In the genomic region with DNA sequence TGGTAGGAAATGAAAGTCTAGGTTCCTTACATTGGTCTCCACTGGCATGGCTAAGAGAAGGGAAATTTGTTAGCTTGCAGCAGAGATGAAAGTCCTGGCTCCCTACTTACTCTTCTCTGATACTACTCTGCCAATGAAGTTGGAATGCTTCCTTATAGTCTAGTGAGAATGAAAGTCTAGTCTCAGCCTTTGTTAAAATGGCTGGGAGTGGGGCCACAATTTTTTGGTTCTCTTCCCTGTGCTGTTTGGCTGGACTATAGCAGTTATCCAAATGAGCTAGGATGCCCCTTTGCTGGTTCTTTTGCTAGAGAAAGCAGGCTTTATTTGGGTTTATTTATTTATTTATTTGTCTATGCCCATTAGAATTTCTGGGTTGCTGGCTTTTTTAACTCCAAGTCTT, we compare ENCODE assay signal across 19 cellular contexts.
DNase-seq lines count a peak whose midpoint lies in the region; TF ChIP-seq lines count a peak whose summit lies in the region.
"Had no signal": no experiment of that assay in that cellular context is flagged by ENCODE, and none has a peak within 500 bp of the region (broad histone marks: within the 10 kb centered on the region; RNA-seq: fewer than 3 reads in every experiment).

No MANE protein-coding gene starts in this region.

- intact Hi-C loops in esophagus squamous epithelium (cut with DNase I) = no loop called here

- no peak overlapping the region for H2BK15ac ChIP-seq in mesendoderm (replicated peaks; ENCODE audit: low read depth)

- H2BK5ac ChIP-seq in mesendoderm (ENCODE audit: low read length) = no peak overlapping the region

- H3K27me3 ChIP-seq in mesendoderm (ENCODE audit: insufficient read depth, low read length, poor library complexity) (no peaks in the 10 kb centered on the region), esophagus squamous epithelium (no peaks in the 10 kb centered on the region)

- H3K4ac ChIP-seq in mesendoderm (ENCODE audit: low read depth, low read length) = peak overlapping the region; percentile 12

- H3K18ac ChIP-seq in mesendoderm (ENCODE audit: low read length) = no peak overlapping the region

- no peaks in the 10 kb centered on the region for H3K79me1 ChIP-seq in mesendoderm (ENCODE audit: low read length)

- H3K4me1 ChIP-seq in mesendoderm (ENCODE audit: control insufficient read depth, low read depth, low read length) (no peaks in the 10 kb centered on the region), esophagus squamous epithelium (no peaks in the 10 kb centered on the region)
- H3K4me1 ChIP-seq: HAP-1 had no signal

- TF ChIP-seq POLR2A in esophagus squamous epithelium (IDR thresholded peaks at IDR 0.05) = no peak

- H3K79me2 ChIP-seq in mesendoderm (ENCODE audit: control insufficient read depth, insufficient read depth, low read length) = no peaks in the 10 kb centered on the region

- no peak for TF ChIP-seq CTCF in esophagus squamous epithelium (IDR thresholded peaks at IDR 0.05)

- no peak overlapping the region for H3K56ac ChIP-seq in mesendoderm (ENCODE audit: low read length)

- no peak overlapping the region for H4K8ac ChIP-seq in mesendoderm (ENCODE audit: low read depth, low read length)

- H3K27ac ChIP-seq in caudate nucleus (ENCODE audit: low read depth, low read length) (peak overlapping the region; percentile 36), mesendoderm (ENCODE audit: low read depth, low read length) (no peak overlapping the region), esophagus squamous epithelium (no peak overlapping the region)

- DNase-seq in caudate nucleus (lab: John Stamatoyannopoulos, UW) (peak in 13 of 61 donors; percentile 2 to 58 (median 6)), hippocampal formation (lab: John Stamatoyannopoulos, UW) (peak; percentile 0 to 36), mesendoderm (no peak), putamen (ENCODE audit: low spot score) (peak; percentile 53), D341Med (ENCODE audit: low spot score) (no peak), esophagus squamous epithelium (lab: John Stamatoyannopoulos, UW) (no peak), 8988T (no peak), AG20443 (ENCODE audit: low spot score) (no peak)
- DNase-seq: AML-193; Calu3; CD4-positive, alpha-beta memory T cell; COR-L47; DMS153; DND-41; GDM1; GOT3; HFFc6 had no signal

- no peak overlapping the region for H2AK5ac ChIP-seq in mesendoderm (ENCODE audit: low read length)

- H3K9me3 ChIP-seq in esophagus squamous epithelium = no peaks in the 10 kb centered on the region
- H3K9me3 ChIP-seq: HAP-1 had no signal

- H2BK120ac ChIP-seq in mesendoderm (ENCODE audit: low read depth, low read length) = no peak overlapping the region

- H3K4me3 ChIP-seq in mesendoderm (ENCODE audit: low read length) = no peak overlapping the region
- no peak overlapping the region for H3K4me3 ChIP-seq in esophagus squamous epithelium
- H3K4me3 ChIP-seq: GM12878, HAP-1 had no signal

- no peak overlapping the region for H3K4me2 ChIP-seq in mesendoderm (ENCODE audit: low read length)

- no peaks in the 10 kb centered on the region for H3K36me3 ChIP-seq in mesendoderm (ENCODE audit: control insufficient read depth, insufficient read depth, low read length)
- no peaks in the 10 kb centered on the region for H3K36me3 ChIP-seq in esophagus squamous epithelium
- H3K36me3 ChIP-seq: HAP-1 had no signal

- H3K23ac ChIP-seq in mesendoderm (ENCODE audit: low read length) = no peak overlapping the region

- H3K9ac ChIP-seq in mesendoderm (ENCODE audit: low read length) = no peak overlapping the region

- H4K5ac ChIP-seq in mesendoderm (ENCODE audit: low read length) = no peak overlapping the region

Comparison
In these comparisons a context has a peak if more than half of its experiments do, and no peak if none do; other contexts are left out.
1. DNase-seq: peak in hippocampal formation (2 of 2) and putamen (single experiment); none in mesendoderm (single experiment), D341Med (single experiment), esophagus squamous epithelium (single experiment), 8988T (single experiment) and AG20443 (single experiment).